Comparison of ENCODE assay signal across 6 cellular contexts in genomic region chr14:24366375-24366663, GRCh38.
DNase-seq lines count a peak whose midpoint lies in the region; ATAC-seq and TF ChIP-seq lines count a peak whose summit lies in the region.

No MANE protein-coding gene starts in this region.

- no peaks in the 10 kb centered on the region for H3K27me3 ChIP-seq in parathyroid adenoma (ENCODE audit: control insufficient read depth, insufficient read depth, low read length)

- ATAC-seq in GM18861 (IDR thresholded peaks at IDR 0.05; ENCODE audit: unreplicated experiment) (no peak), GM21515 (IDR thresholded peaks at IDR 0.05; ENCODE audit: unreplicated experiment) (no peak), GM19351 (IDR thresholded peaks at IDR 0.05; ENCODE audit: unreplicated experiment) (no peak)

- H3K4me1 ChIP-seq in parathyroid adenoma, result peaks cover 20% of the 10 kb centered on the region

- POLR2A ChIA-PET in HEK293T (lab: Yijun Ruan, JAX), result interaction anchor here (0.7 to 2.2 kb wide), 16 partner anchors 12 to 124 kb away, joined by 3 to 28 read pairs (median 4); partner anchors contain the start of genes CBLN3, KHNYN, NYNRIN and TINF2

- peak overlapping the region; percentile 91 for H2AFZ ChIP-seq in parathyroid adenoma

- peak overlapping the region; percentile 99 for H3K4me2 ChIP-seq in parathyroid adenoma (ENCODE audit: low read length)

- DNase-seq in HEK293T (ENCODE audit: extremely low spot score) (no peak), cardiac fibroblast (ENCODE audit: low read depth in 2 of 2) (no peak)

- H3K36me3 ChIP-seq in parathyroid adenoma (ENCODE audit: control insufficient read depth, insufficient read depth, low read length), result no peaks in the 10 kb centered on the region

- no peaks in the 10 kb centered on the region for H3K79me2 ChIP-seq in parathyroid adenoma

- TF ChIP-seq CTCF in cardiac fibroblast (IDR thresholded peaks at IDR 0.05; ENCODE audit: low read depth, low read length) (no peak), parathyroid adenoma (IDR thresholded peaks at IDR 0.05) (no peak)

- CTCF ChIA-PET in HEK293T (lab: Yijun Ruan, JAX), result interaction anchor here (0.6 to 2.3 kb wide), 18 partner anchors 9 to 220 kb away, joined by 3 to 68 read pairs (median 6); partner anchors contain the start of genes CBLN3, CIDEB, KHNYN and RIPK3

- peak overlapping the region; percentile 40 for H3K9ac ChIP-seq in parathyroid adenoma

- no peaks in the 10 kb centered on the region for H3K9me3 ChIP-seq in parathyroid adenoma (ENCODE audit: control insufficient read depth, low read length)

- peak overlapping the region; percentile 1 to 46 for H3K4me3 ChIP-seq in cardiac fibroblast (replicated peaks in 1 of 2; ENCODE audit: low read depth in 2 of 2, low read length in 2 of 2)
- peak overlapping the region; percentile 87 for H3K4me3 ChIP-seq in parathyroid adenoma (ENCODE audit: low read depth, low read length)

- H3K27ac ChIP-seq in parathyroid adenoma, result peak overlapping the region; percentile 87

TF ChIP-seq in HEK293T, 16 proteins besides CTCF, POLR2A, EP300 and RAD21:
- TF ChIP-seq ZNF384 (IDR thresholded peaks at IDR 0.05) (peak; percentile 92), CTBP1 (IDR thresholded peaks at IDR 0.05; ENCODE audit: borderline replicate concordance) (no peak)
